ENCODE assay signal across 19 cellular contexts in the genomic region with DNA sequence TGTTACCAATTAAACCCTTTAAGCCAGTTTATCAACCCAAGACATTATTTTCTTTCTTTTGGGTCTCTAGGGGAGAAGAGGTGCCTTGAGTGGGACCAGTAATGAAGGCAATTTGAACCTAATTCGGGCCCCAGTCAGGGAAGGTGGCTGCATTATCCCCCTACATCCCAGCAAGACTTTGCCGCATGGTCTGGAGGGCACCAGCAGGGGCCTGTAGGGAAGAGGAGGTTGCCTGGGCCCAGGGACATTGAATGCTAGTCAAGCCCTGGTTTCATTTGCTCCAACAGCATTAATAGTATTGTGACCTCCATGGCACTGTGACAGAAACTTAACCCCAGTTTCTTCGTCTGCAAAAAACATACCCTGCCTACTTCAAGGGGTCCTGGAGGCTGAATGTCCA.
DNase-seq lines count a peak whose midpoint lies in the region; ATAC-seq and TF ChIP-seq lines count a peak whose summit lies in the region.
"Had no signal": no experiment of that assay in that cellular context is flagged by ENCODE, and none has a peak within 500 bp of the region (broad histone marks: within the 10 kb centered on the region; RNA-seq: fewer than 3 reads in every experiment).

No MANE protein-coding gene starts in this region.

- CTCF ChIA-PET in WTC11 (lab: Charles Lee): no interaction called here

- H3K9me3 ChIP-seq in left ventricle myocardium inferior (replicated peaks) (no peaks in the 10 kb centered on the region), mesodermal cell (ENCODE audit: control insufficient read depth, low read length) (peaks cover 8% of the 10 kb centered on the region), uterus (no peaks in the 10 kb centered on the region)
- H3K9me3 ChIP-seq: HAP-1, SJCRH30 had no signal

- H3K36me3 Mint-ChIP-seq in WTC11 (peaks cover 15% of the 10 kb centered on the region), endothelial cell (ENCODE audit: low read depth, unreplicated experiment) (peaks cover 4% of the 10 kb centered on the region)

- ATAC-seq in left ventricle myocardium superior (no peak), WTC11 (peak; percentile 48; the same call in 1 of the 2 replicates)
- ATAC-seq: K562 had no signal

- H3K27ac Mint-ChIP-seq in WTC11 (peak overlapping the region; percentile 77), endothelial cell (ENCODE audit: unreplicated experiment) (no peak overlapping the region)

- H3K4me1 Mint-ChIP-seq in WTC11: peaks cover 62% of the 10 kb centered on the region
- no peaks in the 10 kb centered on the region for H3K4me1 Mint-ChIP-seq in endothelial cell (ENCODE audit: unreplicated experiment)

- H3K36me3 ChIP-seq in left ventricle myocardium inferior (no peaks in the 10 kb centered on the region), mesodermal cell (ENCODE audit: control insufficient read depth, insufficient read depth, low read length) (peaks cover 23% of the 10 kb centered on the region), uterus (no peaks in the 10 kb centered on the region)

- H3K27me3 Mint-ChIP-seq in WTC11 (ENCODE audit: low read depth) (no peaks in the 10 kb centered on the region), endothelial cell (ENCODE audit: unreplicated experiment) (peaks cover 3% of the 10 kb centered on the region)

- POLR2A ChIA-PET in WTC11 (lab: Charles Lee): no interaction called here

- H3K27me3 ChIP-seq in left ventricle myocardium inferior (ENCODE audit: low read depth) (no peaks in the 10 kb centered on the region), uterus (no peaks in the 10 kb centered on the region)
- H3K27me3 ChIP-seq: SJCRH30 had no signal

- H3K4me1 ChIP-seq in left ventricle myocardium inferior: peaks cover 61% of the 10 kb centered on the region
- H3K4me1 ChIP-seq in mesodermal cell (ENCODE audit: control insufficient read depth, insufficient read depth, low read length, poor library complexity, severe bottlenecking): peaks cover 32% of the 10 kb centered on the region
- H3K4me1 ChIP-seq in uterus: peaks cover 8 to 17% of the 10 kb centered on the region in 2 donors
- H3K4me1 ChIP-seq: HAP-1, SJCRH30 had no signal

- H3K9me3 Mint-ChIP-seq in WTC11 (peaks cover 7% of the 10 kb centered on the region), endothelial cell (ENCODE audit: unreplicated experiment) (no peaks in the 10 kb centered on the region)

- 80 to 100% methylated on average over 1 of the region's 3 CpGs for WGBS in mesodermal cell (ENCODE audit: insufficient coverage in 2 of 2), 2 experiments

- no peak for TF ChIP-seq POLR2A in uterus (IDR thresholded peaks at IDR 0.05)

- H3K4me3 Mint-ChIP-seq in WTC11 (no peak overlapping the region), endothelial cell (ENCODE audit: unreplicated experiment) (no peak overlapping the region)

- DNase-seq in left ventricle myocardium inferior: no peak
- no peak for DNase-seq in left ventricle myocardium superior
- no peak for DNase-seq in WTC11 (ENCODE audit: low spot score)
- no peak for DNase-seq in uterus
- no peak for DNase-seq in activated CD8-positive, alpha-beta memory T cell treated with anti-CD3 and anti-CD28 coated beads for 24 hours
- DNase-seq in endothelial cell (ENCODE audit: low spot score): no peak
- DNase-seq in NCI-H226: no peak
- DNase-seq: C1 segment of cervical spinal cord; DMS153; EL; NCI-H1417 treated with DMSO at 0.1 percent for 48 hours; NCI-H1930; NCI-H446 treated with DMSO at 0.1 percent for 48 hours; NK-92 treated with Interleukin-12 subunit alpha and Interleukin-12 subunit beta, amount 100 ng/mL, for 24 hours; RPMI8226; SJCRH30 had no signal

- H3K27ac ChIP-seq in left ventricle myocardium inferior (replicated peaks) (peak overlapping the region; percentile 68), mesodermal cell (ENCODE audit: low read depth, low read length, severe bottlenecking) (peak overlapping the region; percentile 2), uterus (peak overlapping the region; percentile 91)
- H3K27ac ChIP-seq: SJCRH30 had no signal

- TF ChIP-seq CTCF in left ventricle myocardium inferior (IDR thresholded peaks at IDR 0.05; ENCODE audit: borderline replicate concordance) (no peak), WTC11 (IDR thresholded peaks at IDR 0.05) (no peak), uterus (IDR thresholded peaks at IDR 0.05) (no peak), endothelial cell (IDR thresholded peaks at IDR 0.05; ENCODE audit: unreplicated experiment) (no peak)

- H3K4me3 ChIP-seq in left ventricle myocardium inferior (no peak overlapping the region), mesodermal cell (ENCODE audit: extremely low read depth, insufficient read depth, low read length, poor library complexity, severe bottlenecking) (no peak overlapping the region), uterus (no peak overlapping the region)
- H3K4me3 ChIP-seq: HAP-1, K562, SJCRH30 had no signal

- intact Hi-C loops in left ventricle myocardium inferior (cut with micrococcal nuclease): no loop called here
- intact Hi-C loops in left ventricle myocardium superior (cut with micrococcal nuclease): no loop called here
- intact Hi-C loops in uterus (cut with DNase I; ENCODE audit: low total_unique reads): no loop called here

TF ChIP-seq in WTC11, 78 proteins besides CTCF, POLR2A, EP300 and RAD21 (continues in another document):
- TF ChIP-seq GTF2I (CRISPR knock-in tag; conservative IDR thresholded peaks at IDR 0.05) (no peak), ATF6 (CRISPR knock-in tag; IDR thresholded peaks at IDR 0.05) (no peak), NFATC4 (CRISPR knock-in tag; IDR thresholded peaks at IDR 0.05) (no peak), JAZF1 (CRISPR knock-in tag; IDR thresholded peaks at IDR 0.05) (no peak), RELA (CRISPR knock-in tag; IDR thresholded peaks at IDR 0.05; ENCODE audit: borderline replicate concordance) (no peak)
- TF ChIP-seq, protein P1, sequence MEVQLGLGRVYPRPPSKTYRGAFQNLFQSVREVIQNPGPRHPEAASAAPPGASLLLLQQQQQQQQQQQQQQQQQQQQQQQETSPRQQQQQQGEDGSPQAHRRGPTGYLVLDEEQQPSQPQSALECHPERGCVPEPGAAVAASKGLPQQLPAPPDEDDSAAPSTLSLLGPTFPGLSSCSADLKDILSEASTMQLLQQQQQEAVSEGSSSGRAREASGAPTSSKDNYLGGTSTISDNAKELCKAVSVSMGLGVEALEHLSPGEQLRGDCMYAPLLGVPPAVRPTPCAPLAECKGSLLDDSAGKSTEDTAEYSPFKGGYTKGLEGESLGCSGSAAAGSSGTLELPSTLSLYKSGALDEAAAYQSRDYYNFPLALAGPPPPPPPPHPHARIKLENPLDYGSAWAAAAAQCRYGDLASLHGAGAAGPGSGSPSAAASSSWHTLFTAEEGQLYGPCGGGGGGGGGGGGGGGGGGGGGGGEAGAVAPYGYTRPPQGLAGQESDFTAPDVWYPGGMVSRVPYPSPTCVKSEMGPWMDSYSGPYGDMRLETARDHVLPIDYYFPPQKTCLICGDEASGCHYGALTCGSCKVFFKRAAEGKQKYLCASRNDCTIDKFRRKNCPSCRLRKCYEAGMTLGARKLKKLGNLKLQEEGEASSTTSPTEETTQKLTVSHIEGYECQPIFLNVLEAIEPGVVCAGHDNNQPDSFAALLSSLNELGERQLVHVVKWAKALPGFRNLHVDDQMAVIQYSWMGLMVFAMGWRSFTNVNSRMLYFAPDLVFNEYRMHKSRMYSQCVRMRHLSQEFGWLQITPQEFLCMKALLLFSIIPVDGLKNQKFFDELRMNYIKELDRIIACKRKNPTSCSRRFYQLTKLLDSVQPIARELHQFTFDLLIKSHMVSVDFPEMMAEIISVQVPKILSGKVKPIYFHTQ (CRISPR knock-in tag; IDR thresholded peaks at IDR 0.05): no peak
- TF ChIP-seq, protein P2, sequence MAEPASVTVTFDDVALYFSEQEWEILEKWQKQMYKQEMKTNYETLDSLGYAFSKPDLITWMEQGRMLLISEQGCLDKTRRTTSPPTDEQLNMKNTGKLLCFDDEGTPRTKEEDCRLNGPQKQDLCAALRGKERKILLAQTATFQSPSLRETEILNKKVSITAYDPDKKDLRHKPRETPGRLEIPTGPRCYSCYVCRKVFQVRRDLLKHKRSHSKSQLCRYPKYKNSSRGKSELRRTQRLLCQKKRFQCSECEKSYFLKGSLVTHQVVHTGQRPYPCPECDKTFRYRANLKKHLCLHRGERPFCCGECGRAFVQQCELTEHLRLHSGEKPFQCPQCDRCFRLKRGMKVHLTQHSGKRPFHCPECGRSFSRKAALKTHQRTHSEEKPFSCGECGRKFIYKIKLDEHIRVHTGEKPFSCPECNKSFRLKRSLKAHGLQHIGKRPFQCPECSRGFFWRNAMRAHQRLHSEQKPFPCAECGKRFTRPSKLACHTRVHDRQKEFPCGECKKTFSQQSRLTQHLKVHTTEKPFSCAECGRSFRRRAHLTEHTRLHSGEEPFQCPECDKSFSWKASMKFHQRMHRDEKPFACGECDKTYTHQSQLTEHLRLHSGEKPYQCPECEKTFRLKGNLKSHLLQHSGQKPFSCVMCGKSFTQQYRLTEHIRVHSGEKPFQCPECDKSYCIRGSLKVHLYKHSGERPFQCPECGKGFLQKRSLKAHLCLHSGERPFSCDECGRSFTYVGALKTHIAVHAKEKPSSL (CRISPR knock-in tag; conservative IDR thresholded peaks at IDR 0.05): no peak

Comparison
In these comparisons a context has a peak if more than half of its experiments do, and no peak if none do; other contexts are left out.
1. H3K27ac ChIP-seq: peak in every context shown above with its lines; median percentile 91 in uterus; 68 in left ventricle myocardium inferior; 2 in mesodermal cell.